Comparison of ENCODE assay signal across 8 cellular contexts in genomic region chr19:13162749-13163608, GRCh38. TPM values are rescaled to one million over a fixed set of nuclear protein-coding genes. Genes with fewer than 3 reads are reported as not detected.
DNase-seq lines count a peak whose midpoint lies in the region; ATAC-seq, FAIRE-seq and TF ChIP-seq lines count a peak whose summit lies in the region.

No MANE protein-coding gene starts in this region.

- H3K9me3 Mint-ChIP-seq in immature natural killer cell = no peaks in the 10 kb centered on the region

- peak overlapping the region; percentile 92 to 99 (median 98) for H3K27ac Mint-ChIP-seq in immature natural killer cell

- peaks cover 72 to 80% of the 10 kb centered on the region in 2 donors for H3K4me1 Mint-ChIP-seq in immature natural killer cell

- DNase-seq in DMS53 treated with DMSO at 0.1 percent for 48 hours (lab: John Stamatoyannopoulos, UW; ENCODE audit: unreplicated experiment) = peak; percentile 92
- DNase-seq in NCI-H2196 (lab: John Stamatoyannopoulos, UW; ENCODE audit: unreplicated experiment) = peak; percentile 97
- peak; percentile 97 for DNase-seq in mammary epithelial cell
- DNase-seq in immature natural killer cell = peak; percentile 67 to 74 (median 71)
- DNase-seq in small intestine = peak; percentile 100

- dilution Hi-C loops in mammary epithelial cell (cut with HindIII; ENCODE audit: low sequenced_read_pairs) = no loop called here

- no peaks in the 10 kb centered on the region for H3K9me3 ChIP-seq in mammary epithelial cell (replicated peaks; ENCODE audit: insufficient read depth, low read length)
- H3K9me3 ChIP-seq in small intestine (ENCODE audit: control insufficient read depth, low read depth) = no peaks in the 10 kb centered on the region

- H3K27me3 ChIP-seq in mammary epithelial cell (ENCODE audit: insufficient read depth, low read length) (no peaks in the 10 kb centered on the region), small intestine (ENCODE audit: control insufficient read depth in 2 of 2, insufficient read depth in 2 of 2, low read length in 2 of 2) (no peaks in the 10 kb centered on the region)

- H3K9ac ChIP-seq in mammary epithelial cell (ENCODE audit: insufficient read depth, low read length) = peak overlapping the region; percentile 61

- in situ Hi-C loops in mammary epithelial cell (cut with MboI; ENCODE audit: low sequenced_read_pairs in 2 of 2) = no loop called here

- peak; percentile 50 for ATAC-seq in HG02642 (IDR thresholded peaks at IDR 0.05; ENCODE audit: poor library complexity, unreplicated experiment)
- ATAC-seq in HG02763 (IDR thresholded peaks at IDR 0.05; ENCODE audit: unreplicated experiment) = no peak

- peak overlapping the region; percentile 68 for H2AFZ ChIP-seq in mammary epithelial cell (ENCODE audit: low read depth, low read length)

- H3K36me3 ChIP-seq in mammary epithelial cell (ENCODE audit: insufficient read depth, low read length) = no peaks in the 10 kb centered on the region
- H3K36me3 ChIP-seq in small intestine (ENCODE audit: control insufficient read depth in 2 of 2, insufficient read depth in 2 of 2, low read length in 2 of 2) = no peaks in the 10 kb centered on the region

- CTCF ChIA-PET in mammary epithelial cell (lab: Charles Lee; ENCODE audit: low non-redundant PET) = interaction anchor here (0.7 kb wide), 1 partner anchor 32 kb away, joined by 4 read pairs; no protein-coding TSS in a partner anchor

- intact Hi-C loops in mammary epithelial cell (cut with micrococcal nuclease) = loop anchor here (1.0 to 2.0 kb wide), 2 partner anchors 9 to 32 kb away; no protein-coding TSS in a partner anchor

- TF ChIP-seq CTCF in WI38 (IDR thresholded peaks at IDR 0.05; ENCODE audit: low read depth, low read length) (no peak), mammary epithelial cell (conservative IDR thresholded peaks at IDR 0.05 in 1 of 2, IDR thresholded peaks at IDR 0.05 in 1 of 2; ENCODE audit: extremely low read depth in 1 of 2, insufficient read depth in 1 of 2, low read depth in 1 of 2, low read length in 2 of 2) (no peak)

- H3K4me3 ChIP-seq in WI38 (ENCODE audit: low read depth, low read length) (peak overlapping the region; percentile 44), mammary epithelial cell (replicated peaks in 1 of 3; ENCODE audit: insufficient read depth in 1 of 3, low read depth in 2 of 3, low read length in 3 of 3) (peak overlapping the region; percentile 3 to 36 (median 33)), small intestine (ENCODE audit: low read depth in 1 of 2, low read length in 2 of 2) (peak overlapping the region; percentile 43 to 44)

- H4K20me1 ChIP-seq in mammary epithelial cell (ENCODE audit: insufficient read depth, low read length) = no peaks in the 10 kb centered on the region

- H3K4me3 Mint-ChIP-seq in immature natural killer cell = peak overlapping the region; percentile 85 to 93 (median 86)

- H3K4me2 ChIP-seq in mammary epithelial cell (ENCODE audit: insufficient read depth, low read depth, low read length) = peak overlapping the region; percentile 71

- BruUV-seq in mammary epithelial cell (replicated peaks; lab: Mats Ljungman, UMichigan) = TSS peak; percentile 43

- WGBS in mammary epithelial cell (ENCODE audit: low coverage, missing lambda C conversion rate) = 1% methylated on average over 27 of the region's 57 CpGs
- 1 to 2% (median 1%) methylated on average over 56 to 57 of the region's 57 CpGs for WGBS in small intestine, 3 donors

- H3K27ac ChIP-seq in mammary epithelial cell (ENCODE audit: insufficient read depth, low read depth, low read length) (peak overlapping the region; percentile 82), small intestine (ENCODE audit: low read depth in 1 of 2, low read length in 1 of 2) (peak overlapping the region; percentile 97 to 99)

- H3K4me1 ChIP-seq in mammary epithelial cell (ENCODE audit: insufficient read depth, low read length) (peaks cover 54% of the 10 kb centered on the region), small intestine (ENCODE audit: control insufficient read depth in 2 of 2, insufficient read depth in 1 of 2, low read depth in 1 of 2, low read length in 1 of 2) (peaks cover 0 to 14% of the 10 kb centered on the region in 2 donors)

- no peaks in the 10 kb centered on the region for H3K36me3 Mint-ChIP-seq in immature natural killer cell

- no peak for FAIRE-seq in small intestine (lab: Jason Lieb, UNC)

- H3K79me2 ChIP-seq in mammary epithelial cell (ENCODE audit: insufficient read depth, low read length) = no peaks in the 10 kb centered on the region

- peaks cover 2 to 13% (median 5%) of the 10 kb centered on the region in 3 donors for H3K27me3 Mint-ChIP-seq in immature natural killer cell (ENCODE audit: low read depth in 3 of 3)

RNA-seq across cellular contexts. Expression of gene IER2, which starts 12.8 kb away (rescaled TPM):
- 100 to 1,000 TPM in 1 of 2 donors, 10 to 100 TPM in 1; 16.2 to 108 TPM for total RNA-seq in mammary epithelial cell
- 42.1 TPM for polyA plus RNA-seq in mammary epithelial cell
- 25.5 TPM for polyA minus RNA-seq in mammary epithelial cell
- 100 to 1,000 TPM; 395 to 487 (median 487) TPM for polyA plus RNA-seq in immature natural killer cell
- polyA plus RNA-seq in small intestine = 100 to 1,000 TPM in 1 of 3 donors, 10 to 100 TPM in 2; 67.5 to 130 (median 82.1) TPM

RNA-seq across cellular contexts. Expression of gene STX10, which starts 12.8 kb away (rescaled TPM):
- 10 to 100 TPM; 33.7 to 48.0 TPM for total RNA-seq in mammary epithelial cell
- polyA plus RNA-seq in mammary epithelial cell = 67.4 TPM
- 102 TPM for polyA minus RNA-seq in mammary epithelial cell
- polyA plus RNA-seq in immature natural killer cell = 10 to 100 TPM; 56.8 to 92.5 (median 66.0) TPM
- polyA plus RNA-seq in small intestine = 100 to 1,000 TPM; 123 to 162 (median 153) TPM

RNA-seq across cellular contexts. Expression of gene NACC1, which starts 44.9 kb away (rescaled TPM):
- total RNA-seq in mammary epithelial cell = 100 to 1,000 TPM in 1 of 2 donors, 10 to 100 TPM in 1; 76.2 to 106 TPM
- polyA plus RNA-seq in mammary epithelial cell = 90.9 TPM
- 45.9 TPM for polyA minus RNA-seq in mammary epithelial cell
- 1 to 10 TPM in 2 of 3 donors, not detected in 1; 1.2 to 2.8 TPM for polyA plus RNA-seq in immature natural killer cell
- 10 to 100 TPM in 2 of 3 donors, 1 to 10 TPM in 1; 7.6 to 51.6 (median 14.3) TPM for polyA plus RNA-seq in small intestine

RNA-seq across cellular contexts. Expression of gene TRMT1, which starts 46.4 kb away (rescaled TPM):
- 10 to 100 TPM; 28.7 to 56.2 TPM for total RNA-seq in mammary epithelial cell
- 39.3 TPM for polyA plus RNA-seq in mammary epithelial cell
- polyA minus RNA-seq in mammary epithelial cell = 66.7 TPM
- polyA plus RNA-seq in immature natural killer cell = 10 to 100 TPM; 13.2 to 16.5 (median 16.3) TPM
- 10 to 100 TPM; 18.6 to 37.5 (median 26.8) TPM for polyA plus RNA-seq in small intestine
